1 cellular context compared by ENCODE assay signal in the genomic region with DNA sequence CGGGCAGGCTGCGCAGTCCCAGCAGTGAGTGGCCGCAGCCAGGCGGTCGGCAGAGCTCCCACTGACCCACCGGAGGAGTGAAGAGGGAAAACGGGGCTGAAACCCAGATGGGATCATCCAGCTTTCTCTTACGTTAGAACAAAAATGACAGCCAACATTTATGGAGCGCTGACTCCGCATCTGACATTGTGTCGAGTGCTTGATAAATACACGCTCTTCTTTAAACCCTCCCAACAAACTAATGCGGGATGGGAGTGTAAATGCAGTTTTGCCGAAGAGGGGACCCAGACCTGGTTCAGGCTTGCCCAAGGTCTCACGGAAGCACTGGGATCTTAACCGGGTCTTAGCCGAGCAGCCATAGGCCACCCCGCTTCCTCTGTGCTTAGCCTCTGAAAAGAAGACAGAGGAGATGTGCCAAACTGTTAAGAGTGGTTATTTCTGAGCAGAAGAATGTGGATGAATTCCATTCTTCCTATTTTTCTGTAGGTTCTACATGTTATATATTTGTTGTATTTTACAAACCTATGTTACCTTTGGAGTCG.
TF ChIP-seq lines count a peak whose summit lies in the region.

No MANE protein-coding gene starts in this region.

TF ChIP-seq in HCT116, 20 proteins besides CTCF, POLR2A, EP300 and RAD21 (continued from another document):
- TF ChIP-seq ATF3 (IDR thresholded peaks at IDR 0.05), result no peak
- no peak for TF ChIP-seq SRF (IDR thresholded peaks at IDR 0.05; ENCODE audit: low read depth)
- no peak for TF ChIP-seq EGR1 (IDR thresholded peaks at IDR 0.05; ENCODE audit: low read depth)
- no peak for TF ChIP-seq JUND (IDR thresholded peaks at IDR 0.05)
- no peak for TF ChIP-seq EZH2 (IDR thresholded peaks at IDR 0.05)
TF ChIP-seq in HCT116: peak in this region for 0.
